In genomic region chr18:55384551-55385275, GRCh38 we compare ENCODE assay signal across 9 cellular contexts.
DNase-seq lines count a peak whose midpoint lies in the region; ATAC-seq and TF ChIP-seq lines count a peak whose summit lies in the region.
"Had no signal": no experiment of that assay in that cellular context is flagged by ENCODE, and none has a peak within 500 bp of the region (broad histone marks: within the 10 kb centered on the region; RNA-seq: fewer than 3 reads in every experiment).

No MANE protein-coding gene starts in this region.

- H3K4me1 Mint-ChIP-seq in activated naive CD4-positive, alpha-beta T cell treated with anti-CD3 and anti-CD28 coated beads, Interleukin-2, amount 10 ng/mL, durations not matched to agents 7 days and 5 days = no peaks in the 10 kb centered on the region
- peaks cover 20% of the 10 kb centered on the region for H3K4me1 Mint-ChIP-seq in mesothelial cell of epicardium
- H3K4me1 Mint-ChIP-seq: central memory CD8-positive, alpha-beta T cell had no signal

- ATAC-seq in HG02973 (IDR thresholded peaks at IDR 0.05; ENCODE audit: unreplicated experiment) (no peak), HG03280 (IDR thresholded peaks at IDR 0.05; ENCODE audit: unreplicated experiment) (no peak)

- H3K4me1 ChIP-seq in stomach = peaks cover 0 to 15% (median 8%) of the 10 kb centered on the region in 4 donors

- H3K27ac ChIP-seq in stomach = no peak overlapping the region

- peak; percentile 23 for DNase-seq in activated naive CD4-positive, alpha-beta T cell treated with anti-CD3 and anti-CD28 coated beads, Interleukin-2, amount 10 ng/mL, durations not matched to agents 7 days and 5 days
- DNase-seq in activated naive CD4-positive, alpha-beta T cell treated with anti-CD3 and anti-CD28 coated beads, Interleukin-2, amount 50 U/mL, for 16 hours = no peak
- DNase-seq in NCI-H1092 (lab: John Stamatoyannopoulos, UW) (peak; percentile 7), astrocyte of the hippocampus (ENCODE audit: low read depth, low spot score) (peak; percentile 51), mesothelial cell of epicardium (ENCODE audit: low spot score in 2 of 2, unreplicated experiment in 2 of 2) (no peak), stomach (no peak)

- intact Hi-C loops in stomach (cut with DNase I; ENCODE audit: low total_unique reads) = no loop called here

- no peak overlapping the region for H3K4me3 ChIP-seq in stomach

- H3K36me3 Mint-ChIP-seq in activated naive CD4-positive, alpha-beta T cell treated with anti-CD3 and anti-CD28 coated beads, Interleukin-2, amount 10 ng/mL, durations not matched to agents 7 days and 5 days = no peaks in the 10 kb centered on the region
- H3K36me3 Mint-ChIP-seq in mesothelial cell of epicardium = peaks cover 55% of the 10 kb centered on the region

- H3K9me3 Mint-ChIP-seq in activated naive CD4-positive, alpha-beta T cell treated with anti-CD3 and anti-CD28 coated beads, Interleukin-2, amount 10 ng/mL, durations not matched to agents 7 days and 5 days = no peaks in the 10 kb centered on the region
- H3K9me3 Mint-ChIP-seq in mesothelial cell of epicardium = peaks cover 40% of the 10 kb centered on the region

- CTCF ChIA-PET in activated naive CD4-positive, alpha-beta T cell treated with anti-CD3 and anti-CD28 coated beads, Interleukin-2, amount 10 ng/mL, durations not matched to agents 7 days and 5 days (lab: Charles Lee) = interaction anchor here (1.0 to 1.1 kb wide), 2 partner anchors 9 to 150 kb away, joined by 4 to 6 read pairs; no protein-coding TSS in a partner anchor

- no peaks in the 10 kb centered on the region for H3K36me3 ChIP-seq in stomach

- no peak for TF ChIP-seq EP300 in stomach (IDR thresholded peaks at IDR 0.05)

- no peak for TF ChIP-seq POLR2A in stomach (IDR thresholded peaks at IDR 0.05)

- TF ChIP-seq CTCF in mesothelial cell of epicardium (IDR thresholded peaks at IDR 0.05; ENCODE audit: unreplicated experiment) (peak; percentile 34), stomach (IDR thresholded peaks at IDR 0.05) (peak in 1 of 7 experiments; percentile 25)

- no peaks in the 10 kb centered on the region for H3K27me3 ChIP-seq in stomach

- no peak overlapping the region for H3K27ac Mint-ChIP-seq in activated naive CD4-positive, alpha-beta T cell treated with anti-CD3 and anti-CD28 coated beads, Interleukin-2, amount 10 ng/mL, durations not matched to agents 7 days and 5 days
- H3K27ac Mint-ChIP-seq in mesothelial cell of epicardium = no peak overlapping the region

- peaks cover 0 to 8% (median 0%) of the 10 kb centered on the region in 4 donors for H3K9me3 ChIP-seq in stomach

- H3K4me3 Mint-ChIP-seq in activated naive CD4-positive, alpha-beta T cell treated with anti-CD3 and anti-CD28 coated beads, Interleukin-2, amount 10 ng/mL, durations not matched to agents 7 days and 5 days = no peak overlapping the region
- H3K4me3 Mint-ChIP-seq in mesothelial cell of epicardium = no peak overlapping the region
- H3K4me3 Mint-ChIP-seq: central memory CD8-positive, alpha-beta T cell had no signal

- no peaks in the 10 kb centered on the region for H3K27me3 Mint-ChIP-seq in activated naive CD4-positive, alpha-beta T cell treated with anti-CD3 and anti-CD28 coated beads, Interleukin-2, amount 10 ng/mL, durations not matched to agents 7 days and 5 days
- H3K27me3 Mint-ChIP-seq in mesothelial cell of epicardium (ENCODE audit: low read depth) = no peaks in the 10 kb centered on the region
- H3K27me3 Mint-ChIP-seq: central memory CD8-positive, alpha-beta T cell had no signal

- WGBS in stomach, 5 donors = 75 to 86% (median 81%) methylated on average over 4 of the region's 4 CpGs

Comparison
In these comparisons a context has a peak if more than half of its experiments do, and no peak if none do; other contexts are left out.
1. DNase-seq: peak in activated naive CD4-positive, alpha-beta T cell treated with anti-CD3 and anti-CD28 coated beads, Interleukin-2, amount 10 ng/mL, durations not matched to agents 7 days and 5 days (single experiment), NCI-H1092 (single experiment) and astrocyte of the hippocampus (single experiment); none in activated naive CD4-positive, alpha-beta T cell treated with anti-CD3 and anti-CD28 coated beads, Interleukin-2, amount 50 U/mL, for 16 hours (single experiment), mesothelial cell of epicardium (0 of 2) and stomach (single experiment).